In genomic region chr16:10988164-10988803, GRCh38 we compare ENCODE assay signal across 8 cellular contexts. TPM values are rescaled to one million over a fixed set of nuclear protein-coding genes. Genes with fewer than 3 reads are reported as not detected.
A peak's percentile ranks its signal among the peaks of the same experiment; 100 is the strongest.
DNase-seq lines count a peak whose midpoint lies in the region; ATAC-seq and TF ChIP-seq lines count a peak whose summit lies in the region.

No MANE protein-coding gene starts in this region.

- H3K27me3 ChIP-seq in cardiac muscle cell (no peaks in the 10 kb centered on the region), right atrium auricular region (no peaks in the 10 kb centered on the region)

- DNase-seq in cardiac muscle cell (ENCODE audit: low read depth in 1 of 2, low spot score in 1 of 2) (no peak), right atrium auricular region (ENCODE audit: low spot score) (no peak), NAMALWA (ENCODE audit: low spot score) (peak; percentile 35), retinal pigment epithelial cell (ENCODE audit: low read depth) (no peak), NCI-H2227 treated with DMSO at 0.1 percent for 48 hours (lab: John Stamatoyannopoulos, UW) (no peak), ecto neural progenitor cell (ENCODE audit: low spot score) (no peak)
- DNase-seq in activated naive CD4-positive, alpha-beta T cell treated with anti-CD3 and anti-CD28 coated beads, Interleukin-2, amount 50 U/mL, for 16 hours = peak; percentile 61

- peak; percentile 20 for TF ChIP-seq CTCF in cardiac muscle cell (IDR thresholded peaks at IDR 0.05; ENCODE audit: low read depth, low read length)
- peak in 1 of 2 donors; percentile 25 for TF ChIP-seq CTCF in right atrium auricular region (IDR thresholded peaks at IDR 0.05)
- peak; percentile 52 for TF ChIP-seq CTCF in retinal pigment epithelial cell (conservative IDR thresholded peaks at IDR 0.05; ENCODE audit: low read depth, low read length)

- H3K27ac ChIP-seq in cardiac muscle cell = no peak overlapping the region
- H3K27ac ChIP-seq in right atrium auricular region = no peak overlapping the region

- H3K9me3 ChIP-seq in cardiac muscle cell (ENCODE audit: low read depth) (no peaks in the 10 kb centered on the region), right atrium auricular region (no peaks in the 10 kb centered on the region)

- H3K4me1 ChIP-seq in cardiac muscle cell (ENCODE audit: low read depth) (peaks cover 6% of the 10 kb centered on the region), right atrium auricular region (peaks cover 0 to 7% of the 10 kb centered on the region in 2 donors)

- H3K36me3 ChIP-seq in cardiac muscle cell (no peaks in the 10 kb centered on the region), right atrium auricular region (no peaks in the 10 kb centered on the region)

- H3K4me3 ChIP-seq in cardiac muscle cell (no peak overlapping the region), right atrium auricular region (no peak overlapping the region), retinal pigment epithelial cell (ENCODE audit: low read length) (no peak overlapping the region)

- no peak for ATAC-seq in HG02678 (IDR thresholded peaks at IDR 0.05; ENCODE audit: unreplicated experiment)

RNA-seq across cellular contexts. Expression of gene CLEC16A, which starts 43.9 kb away (rescaled TPM):
- 23.9 and 26.8 TPM in 2 replicates for total RNA-seq in cardiac muscle cell
- 17.5 and 23.6 TPM in 2 replicates for polyA plus RNA-seq in cardiac muscle cell
- total RNA-seq in right atrium auricular region = 10 to 100 TPM; 24.1 to 49.0 TPM

RNA-seq across cellular contexts. Expression of gene DEXI, which starts 46.0 kb away (rescaled TPM):
- total RNA-seq in cardiac muscle cell (112 and 115 TPM in 2 replicates), right atrium auricular region (100 to 1,000 TPM; 129 to 164 TPM)
- polyA plus RNA-seq in cardiac muscle cell = 78.4 and 92.1 TPM in 2 replicates

Comparison
In these comparisons a context has a peak if more than half of its experiments do, and no peak if none do; other contexts are left out.
1. DNase-seq: peak in NAMALWA (single experiment) and activated naive CD4-positive, alpha-beta T cell treated with anti-CD3 and anti-CD28 coated beads, Interleukin-2, amount 50 U/mL, for 16 hours (single experiment); none in cardiac muscle cell (0 of 2), right atrium auricular region (single experiment), retinal pigment epithelial cell (single experiment), NCI-H2227 treated with DMSO at 0.1 percent for 48 hours (single experiment) and ecto neural progenitor cell (single experiment).